17 cellular contexts compared by ENCODE assay signal in genomic region chr5:72661405-72661804, GRCh38.
A peak's percentile ranks its signal among the peaks of the same experiment; 100 is the strongest.
DNase-seq lines count a peak whose midpoint lies in the region; TF ChIP-seq lines count a peak whose summit lies in the region.
"Had no signal": no experiment of that assay in that cellular context is flagged by ENCODE, and none has a peak within 500 bp of the region (broad histone marks: within the 10 kb centered on the region; RNA-seq: fewer than 3 reads in every experiment).

No MANE protein-coding gene starts in this region.

- no peak overlapping the region for H3K9ac ChIP-seq in colonic mucosa (ENCODE audit: low read depth in 2 of 2, low read length in 2 of 2)

- no peak for TF ChIP-seq CTCF in astrocyte of the spinal cord (IDR thresholded peaks at IDR 0.05; ENCODE audit: low read depth, low read length)
- no peak for TF ChIP-seq CTCF in Peyer's patch (IDR thresholded peaks at IDR 0.05)
- no peak for TF ChIP-seq CTCF in colonic mucosa (IDR thresholded peaks at IDR 0.05)

- H3K27me3 ChIP-seq in Peyer's patch: no peaks in the 10 kb centered on the region
- no peaks in the 10 kb centered on the region for H3K27me3 ChIP-seq in colonic mucosa
- H3K27me3 ChIP-seq: tibial nerve had no signal

- no peak overlapping the region for H3K27ac ChIP-seq in Peyer's patch
- no peak overlapping the region for H3K27ac ChIP-seq in colonic mucosa
- H3K27ac ChIP-seq: tibial nerve had no signal

- H3K9me3 ChIP-seq in Peyer's patch: no peaks in the 10 kb centered on the region
- H3K9me3 ChIP-seq in colonic mucosa: no peaks in the 10 kb centered on the region
- H3K9me3 ChIP-seq: tibial nerve had no signal

- in situ Hi-C loops in ACHN (cut with HindIII; ENCODE audit: low pct_ligation_motif_present, low pct_unique_long_range_greater_than_20kb, low sequenced_read_pairs) (no loop called here), astrocyte of the spinal cord (cut with HindIII; ENCODE audit: low sequenced_read_pairs) (no loop called here)

- intact Hi-C loops in colonic mucosa (cut with DNase I): no loop called here

- H3K4me1 ChIP-seq in Peyer's patch: no peaks in the 10 kb centered on the region
- no peaks in the 10 kb centered on the region for H3K4me1 ChIP-seq in colonic mucosa
- H3K4me1 ChIP-seq: tibial nerve had no signal

- H3K4me3 ChIP-seq in astrocyte of the spinal cord (ENCODE audit: low read depth, low read length) (no peak overlapping the region), Peyer's patch (no peak overlapping the region), colonic mucosa (no peak overlapping the region)
- H3K4me3 ChIP-seq: tibial nerve had no signal

- H3K36me3 ChIP-seq in Peyer's patch: no peaks in the 10 kb centered on the region
- H3K36me3 ChIP-seq in colonic mucosa: no peaks in the 10 kb centered on the region
- H3K36me3 ChIP-seq: tibial nerve had no signal

- DNase-seq in ACHN (peak; percentile 6), HK-2 (ENCODE audit: unreplicated experiment) (peak; percentile 15), astrocyte of the spinal cord (ENCODE audit: low read depth, low spot score) (peak; percentile 49), kidney glomerular epithelial cell (lab: John Stamatoyannopoulos, UW) (peak; percentile 50), T-helper 9 cell (no peak), NCI-H526 treated with DMSO at 0.1 percent for 48 hours (lab: John Stamatoyannopoulos, UW) (no peak), Peyer's patch (no peak), colonic mucosa (no peak)
- DNase-seq: activated CD4-positive, CD25-positive, alpha-beta regulatory T cell treated with anti-CD3 and anti-CD28 coated beads, Interleukin-2, amount 50 U/mL, for 72 hours; activated naive CD4-positive, alpha-beta T cell treated with Interleukin-2 at 50 U/mL for 16 hours; effector memory CD8-positive, alpha-beta T cell; KBM-7; NCI-H1694; NCI-H526; RPMI8226; stimulated activated CD4-positive, alpha-beta T cell treated with anti-CD3 and anti-CD28 coated beads, Interleukin-4, amount 100 ng/mL, for 24 hours had no signal

- no peak for TF ChIP-seq POLR2A in Peyer's patch (IDR thresholded peaks at IDR 0.05)

Comparison
In these comparisons a context has a peak if more than half of its experiments do, and no peak if none do; other contexts are left out.
1. DNase-seq: peak in ACHN (single experiment), HK-2 (single experiment), astrocyte of the spinal cord (single experiment) and kidney glomerular epithelial cell (single experiment); none in T-helper 9 cell (single experiment), NCI-H526 treated with DMSO at 0.1 percent for 48 hours (single experiment), Peyer's patch (0 of 3) and colonic mucosa (single experiment).